2 cellular contexts compared by ENCODE assay signal in the genomic region with DNA sequence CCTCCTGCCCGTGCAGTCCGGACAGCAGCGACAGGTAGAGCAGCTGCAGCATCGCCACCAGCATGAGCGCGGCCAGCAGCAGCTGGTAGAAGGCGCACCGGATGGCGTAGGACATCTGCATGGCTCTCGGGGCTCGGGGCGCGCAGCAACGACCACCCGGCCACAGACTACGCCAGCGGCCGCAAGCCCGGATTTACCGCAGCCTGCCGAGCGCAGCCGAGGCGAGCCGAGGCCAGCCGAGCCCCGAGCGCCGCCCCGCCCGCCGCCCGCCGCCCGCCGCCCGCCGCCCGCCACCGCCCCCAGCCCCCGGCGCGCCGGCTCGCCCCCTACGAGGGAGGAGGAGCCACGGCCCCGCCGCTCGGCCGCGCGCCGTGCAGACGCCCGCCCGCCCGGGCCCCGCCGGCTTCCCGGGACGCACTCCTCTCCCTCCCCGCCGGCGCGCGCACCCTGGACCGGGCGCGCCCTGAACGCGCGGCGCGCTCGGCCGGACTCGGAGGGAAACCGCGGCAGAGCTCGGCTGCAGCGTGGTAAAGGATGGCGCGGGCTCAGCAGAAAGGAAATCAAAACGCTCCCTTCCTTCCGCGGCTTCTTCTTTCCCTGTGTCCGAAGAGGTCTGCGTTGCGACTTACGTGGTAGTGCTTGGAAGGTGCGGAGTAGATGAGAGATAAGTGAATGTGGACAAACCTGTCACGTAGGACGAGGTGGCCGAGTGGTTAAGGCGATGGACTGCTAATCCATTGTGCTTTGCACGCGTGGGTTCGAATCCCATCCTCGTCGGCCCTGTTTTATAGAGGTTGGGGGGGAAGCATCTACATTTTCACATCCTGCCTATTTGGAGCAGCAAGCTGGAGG.
TF ChIP-seq lines count a peak whose summit lies in the region.

Gene B4GAT1 (minus strand): TSS at position 205 of the 852 bp plus-strand sequence. CDS start 84 bp downstream, at position 121.

TF ChIP-seq in HEK293, 187 proteins besides CTCF, POLR2A, EP300 and RAD21 (continued from another document):
- TF ChIP-seq, protein P1, sequence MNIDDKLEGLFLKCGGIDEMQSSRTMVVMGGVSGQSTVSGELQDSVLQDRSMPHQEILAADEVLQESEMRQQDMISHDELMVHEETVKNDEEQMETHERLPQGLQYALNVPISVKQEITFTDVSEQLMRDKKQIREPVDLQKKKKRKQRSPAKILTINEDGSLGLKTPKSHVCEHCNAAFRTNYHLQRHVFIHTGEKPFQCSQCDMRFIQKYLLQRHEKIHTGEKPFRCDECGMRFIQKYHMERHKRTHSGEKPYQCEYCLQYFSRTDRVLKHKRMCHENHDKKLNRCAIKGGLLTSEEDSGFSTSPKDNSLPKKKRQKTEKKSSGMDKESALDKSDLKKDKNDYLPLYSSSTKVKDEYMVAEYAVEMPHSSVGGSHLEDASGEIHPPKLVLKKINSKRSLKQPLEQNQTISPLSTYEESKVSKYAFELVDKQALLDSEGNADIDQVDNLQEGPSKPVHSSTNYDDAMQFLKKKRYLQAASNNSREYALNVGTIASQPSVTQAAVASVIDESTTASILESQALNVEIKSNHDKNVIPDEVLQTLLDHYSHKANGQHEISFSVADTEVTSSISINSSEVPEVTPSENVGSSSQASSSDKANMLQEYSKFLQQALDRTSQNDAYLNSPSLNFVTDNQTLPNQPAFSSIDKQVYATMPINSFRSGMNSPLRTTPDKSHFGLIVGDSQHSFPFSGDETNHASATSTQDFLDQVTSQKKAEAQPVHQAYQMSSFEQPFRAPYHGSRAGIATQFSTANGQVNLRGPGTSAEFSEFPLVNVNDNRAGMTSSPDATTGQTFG (tag by site-specific recombination; IDR thresholded peaks at IDR 0.05; ENCODE audit: borderline replicate concordance), result 0 out of 2 replicates have a peak, but pooled peaks have one; percentile 52
- TF ChIP-seq ZNF341 (tag by site-specific recombination; IDR thresholded peaks at IDR 0.05; ENCODE audit: low read depth) (no peak; the same call in 1 of the 2 replicates), ZBTB11 (tag by site-specific recombination; conservative IDR thresholded peaks at IDR 0.05; ENCODE audit: low read depth) (0 out of 2 replicates have a peak, but pooled peaks have one; percentile 27), SP3 (tag by site-specific recombination; IDR thresholded peaks at IDR 0.05) (peak; percentile 57), ZNF324 (tag by site-specific recombination; IDR thresholded peaks at IDR 0.05) (peak; percentile 94), ZBTB21 (tag by site-specific recombination; IDR thresholded peaks at IDR 0.05) (peak; percentile 65; the same call in 1 of the 2 replicates), SP7 (tag by site-specific recombination; IDR thresholded peaks at IDR 0.05) (peak; percentile 82), ZNF585B (tag by site-specific recombination; IDR thresholded peaks at IDR 0.05) (no peak), GLIS1 (tag by site-specific recombination; IDR thresholded peaks at IDR 0.05) (peak; percentile 60), ZNF138 (tag by site-specific recombination; IDR thresholded peaks at IDR 0.05; ENCODE audit: borderline replicate concordance) (no peak), ZNF521 (tag by site-specific recombination; IDR thresholded peaks at IDR 0.05) (no peak), ZSCAN16 (tag by site-specific recombination; IDR thresholded peaks at IDR 0.05) (no peak)
- TF ChIP-seq, protein P2, sequence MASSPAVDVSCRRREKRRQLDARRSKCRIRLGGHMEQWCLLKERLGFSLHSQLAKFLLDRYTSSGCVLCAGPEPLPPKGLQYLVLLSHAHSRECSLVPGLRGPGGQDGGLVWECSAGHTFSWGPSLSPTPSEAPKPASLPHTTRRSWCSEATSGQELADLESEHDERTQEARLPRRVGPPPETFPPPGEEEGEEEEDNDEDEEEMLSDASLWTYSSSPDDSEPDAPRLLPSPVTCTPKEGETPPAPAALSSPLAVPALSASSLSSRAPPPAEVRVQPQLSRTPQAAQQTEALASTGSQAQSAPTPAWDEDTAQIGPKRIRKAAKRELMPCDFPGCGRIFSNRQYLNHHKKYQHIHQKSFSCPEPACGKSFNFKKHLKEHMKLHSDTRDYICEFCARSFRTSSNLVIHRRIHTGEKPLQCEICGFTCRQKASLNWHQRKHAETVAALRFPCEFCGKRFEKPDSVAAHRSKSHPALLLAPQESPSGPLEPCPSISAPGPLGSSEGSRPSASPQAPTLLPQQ (tag by site-specific recombination; IDR thresholded peaks at IDR 0.05), result peak; percentile 87
- TF ChIP-seq, protein P3, sequence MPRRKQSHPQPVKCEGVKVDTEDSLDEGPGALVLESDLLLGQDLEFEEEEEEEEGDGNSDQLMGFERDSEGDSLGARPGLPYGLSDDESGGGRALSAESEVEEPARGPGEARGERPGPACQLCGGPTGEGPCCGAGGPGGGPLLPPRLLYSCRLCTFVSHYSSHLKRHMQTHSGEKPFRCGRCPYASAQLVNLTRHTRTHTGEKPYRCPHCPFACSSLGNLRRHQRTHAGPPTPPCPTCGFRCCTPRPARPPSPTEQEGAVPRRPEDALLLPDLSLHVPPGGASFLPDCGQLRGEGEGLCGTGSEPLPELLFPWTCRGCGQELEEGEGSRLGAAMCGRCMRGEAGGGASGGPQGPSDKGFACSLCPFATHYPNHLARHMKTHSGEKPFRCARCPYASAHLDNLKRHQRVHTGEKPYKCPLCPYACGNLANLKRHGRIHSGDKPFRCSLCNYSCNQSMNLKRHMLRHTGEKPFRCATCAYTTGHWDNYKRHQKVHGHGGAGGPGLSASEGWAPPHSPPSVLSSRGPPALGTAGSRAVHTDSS (tag by site-specific recombination; IDR thresholded peaks at IDR 0.05), result no peak

TF ChIP-seq in GM12878, 131 proteins besides CTCF, POLR2A, EP300 and RAD21 (continued from another document and continues in another):
- TF ChIP-seq ZBTB40 (IDR thresholded peaks at IDR 0.05; ENCODE audit: borderline replicate concordance) (peak; percentile 83), PAX5 (IDR thresholded peaks at IDR 0.05; ENCODE audit: borderline replicate concordance, low read depth, low read length) (no peak), IRF5 (IDR thresholded peaks at IDR 0.05; ENCODE audit: borderline replicate concordance) (no peak), LARP7 (IDR thresholded peaks at IDR 0.05) (peak; percentile 77; the same call in 1 of the 2 replicates), CBX5 (IDR thresholded peaks at IDR 0.05; ENCODE audit: low read depth) (no peak), NFYA (IDR thresholded peaks at IDR 0.05; ENCODE audit: borderline replicate concordance, low read depth, low read length) (no peak), POLR2AphosphoS5 (IDR thresholded peaks at IDR 0.05; ENCODE audit: low read length) (peak; percentile 54; the same call in 1 of the 2 replicates), USF2 (IDR thresholded peaks at IDR 0.05; ENCODE audit: borderline replicate concordance, low read depth, low read length) (no peak), NFXL1 (IDR thresholded peaks at IDR 0.05; ENCODE audit: borderline replicate concordance) (no peak), ZNF384 (IDR thresholded peaks at IDR 0.05; ENCODE audit: borderline replicate concordance, low read depth, low read length) (no peak), ZNF687 (IDR thresholded peaks at IDR 0.05) (no peak)
- TF ChIP-seq, protein P4, sequence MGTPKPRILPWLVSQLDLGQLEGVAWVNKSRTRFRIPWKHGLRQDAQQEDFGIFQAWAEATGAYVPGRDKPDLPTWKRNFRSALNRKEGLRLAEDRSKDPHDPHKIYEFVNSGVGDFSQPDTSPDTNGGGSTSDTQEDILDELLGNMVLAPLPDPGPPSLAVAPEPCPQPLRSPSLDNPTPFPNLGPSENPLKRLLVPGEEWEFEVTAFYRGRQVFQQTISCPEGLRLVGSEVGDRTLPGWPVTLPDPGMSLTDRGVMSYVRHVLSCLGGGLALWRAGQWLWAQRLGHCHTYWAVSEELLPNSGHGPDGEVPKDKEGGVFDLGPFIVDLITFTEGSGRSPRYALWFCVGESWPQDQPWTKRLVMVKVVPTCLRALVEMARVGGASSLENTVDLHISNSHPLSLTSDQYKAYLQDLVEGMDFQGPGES (IDR thresholded peaks at IDR 0.05), result no peak; the same call in 1 of the 2 replicates
- TF ChIP-seq, protein P5, sequence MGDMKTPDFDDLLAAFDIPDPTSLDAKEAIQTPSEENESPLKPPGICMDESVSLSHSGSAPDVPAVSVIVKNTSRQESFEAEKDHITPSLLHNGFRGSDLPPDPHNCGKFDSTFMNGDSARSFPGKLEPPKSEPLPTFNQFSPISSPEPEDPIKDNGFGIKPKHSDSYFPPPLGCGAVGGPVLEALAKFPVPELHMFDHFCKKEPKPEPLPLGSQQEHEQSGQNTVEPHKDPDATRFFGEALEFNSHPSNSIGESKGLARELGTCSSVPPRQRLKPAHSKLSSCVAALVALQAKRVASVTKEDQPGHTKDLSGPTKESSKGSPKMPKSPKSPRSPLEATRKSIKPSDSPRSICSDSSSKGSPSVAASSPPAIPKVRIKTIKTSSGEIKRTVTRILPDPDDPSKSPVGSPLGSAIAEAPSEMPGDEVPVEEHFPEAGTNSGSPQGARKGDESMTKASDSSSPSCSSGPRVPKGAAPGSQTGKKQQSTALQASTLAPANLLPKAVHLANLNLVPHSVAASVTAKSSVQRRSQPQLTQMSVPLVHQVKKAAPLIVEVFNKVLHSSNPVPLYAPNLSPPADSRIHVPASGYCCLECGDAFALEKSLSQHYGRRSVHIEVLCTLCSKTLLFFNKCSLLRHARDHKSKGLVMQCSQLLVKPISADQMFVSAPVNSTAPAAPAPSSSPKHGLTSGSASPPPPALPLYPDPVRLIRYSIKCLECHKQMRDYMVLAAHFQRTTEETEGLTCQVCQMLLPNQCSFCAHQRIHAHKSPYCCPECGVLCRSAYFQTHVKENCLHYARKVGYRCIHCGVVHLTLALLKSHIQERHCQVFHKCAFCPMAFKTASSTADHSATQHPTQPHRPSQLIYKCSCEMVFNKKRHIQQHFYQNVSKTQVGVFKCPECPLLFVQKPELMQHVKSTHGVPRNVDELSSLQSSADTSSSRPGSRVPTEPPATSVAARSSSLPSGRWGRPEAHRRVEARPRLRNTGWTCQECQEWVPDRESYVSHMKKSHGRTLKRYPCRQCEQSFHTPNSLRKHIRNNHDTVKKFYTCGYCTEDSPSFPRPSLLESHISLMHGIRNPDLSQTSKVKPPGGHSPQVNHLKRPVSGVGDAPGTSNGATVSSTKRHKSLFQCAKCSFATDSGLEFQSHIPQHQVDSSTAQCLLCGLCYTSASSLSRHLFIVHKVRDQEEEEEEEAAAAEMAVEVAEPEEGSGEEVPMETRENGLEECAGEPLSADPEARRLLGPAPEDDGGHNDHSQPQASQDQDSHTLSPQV (IDR thresholded peaks at IDR 0.05), result no peak
